In the genomic region with DNA sequence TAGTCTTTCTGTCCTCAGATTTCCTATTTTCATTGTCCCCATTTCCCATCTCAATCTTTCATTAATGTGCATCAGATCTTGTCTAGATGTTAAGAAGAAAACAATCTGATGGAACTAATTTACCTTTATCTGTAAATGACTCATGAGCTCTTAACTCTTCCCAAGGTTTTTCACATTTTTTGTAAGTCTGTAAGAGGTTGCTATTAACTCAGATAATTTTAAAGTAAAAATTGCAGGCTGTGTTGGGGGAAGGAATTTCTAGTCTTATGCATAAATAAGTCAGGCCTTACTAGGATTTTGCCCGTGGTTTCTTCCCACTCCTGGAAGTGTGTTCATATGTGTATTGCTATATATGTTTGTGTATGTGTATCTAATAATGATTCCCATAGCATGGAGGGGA, we compare ENCODE assay signal across 20 cellular contexts. TPM values are rescaled to one million over a fixed set of nuclear protein-coding genes. Genes with fewer than 3 reads are reported as not detected.
DNase-seq lines count a peak whose midpoint lies in the region; ATAC-seq, FAIRE-seq and TF ChIP-seq lines count a peak whose summit lies in the region.
"Had no signal": no experiment of that assay in that cellular context is flagged by ENCODE, and none has a peak within 500 bp of the region (broad histone marks: within the 10 kb centered on the region; RNA-seq: fewer than 3 reads in every experiment).

No MANE protein-coding gene starts in this region.

- TF ChIP-seq CTCF in astrocyte (IDR thresholded peaks at IDR 0.05; ENCODE audit: insufficient read depth, low read depth, low read length): no peak

- no peaks in the 10 kb centered on the region for H3K9me3 Mint-ChIP-seq in astrocyte (ENCODE audit: unreplicated experiment)
- H3K9me3 Mint-ChIP-seq: CD4-positive, alpha-beta memory T cell; GM23338 had no signal

- peaks cover 60% of the 10 kb centered on the region for H4K20me1 ChIP-seq in astrocyte (ENCODE audit: insufficient read depth, low read length)

- no peaks in the 10 kb centered on the region for H3K36me3 ChIP-seq in astrocyte (ENCODE audit: insufficient read depth, low read length)

- in situ Hi-C loops in G401 (cut with HindIII; ENCODE audit: low sequenced_read_pairs): no loop called here

- H3K79me2 ChIP-seq in astrocyte (ENCODE audit: insufficient read depth, low read length): peaks cover 86% of the 10 kb centered on the region

- no peak overlapping the region for H3K27ac ChIP-seq in astrocyte (ENCODE audit: low read depth, low read length)
- H3K27ac ChIP-seq: C4-2B had no signal

- DNase-seq in G401 (ENCODE audit: low spot score) (peak; percentile 25), H54 (ENCODE audit: insufficient read length, low spot score) (no peak), astrocyte (ENCODE audit: low read depth) (peak; percentile 56), iris pigment epithelial cell (ENCODE audit: low read depth) (peak; percentile 15), anterior cingulate cortex (lab: John Stamatoyannopoulos, UW) (no peak)
- DNase-seq: AML-193; CD4-positive, alpha-beta memory T cell; DMS153; DMS79; GF-D8; H7; IMR-90 had no signal

- H3K27me3 ChIP-seq in astrocyte (ENCODE audit: insufficient read depth, low read length): no peaks in the 10 kb centered on the region

- H3K36me3 Mint-ChIP-seq in astrocyte (ENCODE audit: low read depth, unreplicated experiment): no peaks in the 10 kb centered on the region

- H3K4me2 ChIP-seq in astrocyte (ENCODE audit: low read length): peak overlapping the region; percentile 1
- H3K4me2 ChIP-seq: GM23338 had no signal

- H3K4me3 Mint-ChIP-seq in astrocyte (ENCODE audit: unreplicated experiment): no peak overlapping the region
- H3K4me3 Mint-ChIP-seq: CD4-positive, alpha-beta memory T cell; GM23338 had no signal

- H3K9me3 ChIP-seq in astrocyte (ENCODE audit: insufficient read depth, low read depth, low read length): no peaks in the 10 kb centered on the region

- ATAC-seq in GM18511 (IDR thresholded peaks at IDR 0.05; ENCODE audit: unreplicated experiment): no peak
- no peak for ATAC-seq in GM19328 (IDR thresholded peaks at IDR 0.05; ENCODE audit: unreplicated experiment)
- ATAC-seq: GM23338, HCT116, K562 had no signal

- H3K27me3 Mint-ChIP-seq in astrocyte (ENCODE audit: low read depth, unreplicated experiment): no peaks in the 10 kb centered on the region
- H3K27me3 Mint-ChIP-seq: CD4-positive, alpha-beta memory T cell had no signal

- no peak overlapping the region for H3K27ac Mint-ChIP-seq in astrocyte (ENCODE audit: unreplicated experiment)
- H3K27ac Mint-ChIP-seq: CD4-positive, alpha-beta memory T cell; GM23338 had no signal

- TF ChIP-seq POLR2A in H54 (IDR thresholded peaks at IDR 0.05; ENCODE audit: low read depth, low read length): no peak

- FAIRE-seq in H54 (lab: Jason Lieb, UNC) (peak; percentile 30), astrocyte (lab: Jason Lieb, UNC) (no peak)
- FAIRE-seq: A204.1, HTR-8/SVneo, K562 had no signal

- peaks cover 11% of the 10 kb centered on the region for H3K4me1 Mint-ChIP-seq in astrocyte (ENCODE audit: low read depth, unreplicated experiment)

- no peak overlapping the region for H3K4me3 ChIP-seq in astrocyte (ENCODE audit: insufficient read depth, low read depth, low read length)
- H3K4me3 ChIP-seq: GM23338, K562 had no signal

- no peaks in the 10 kb centered on the region for H3K4me1 ChIP-seq in astrocyte (ENCODE audit: insufficient read depth, low read length)

- no peak overlapping the region for H3K9ac ChIP-seq in astrocyte (ENCODE audit: low read length)

- H2AFZ ChIP-seq in astrocyte (ENCODE audit: low read depth, low read length): no peak overlapping the region
- H2AFZ ChIP-seq: GM23338 had no signal

RNA-seq across cellular contexts. Expression of gene NAB1, which starts 4.3 kb away (rescaled TPM):
- total RNA-seq in G401 (2014; rRNA removed; shearing (Covaris generic)): 2.1 and 3.3 TPM in 2 replicates
- total RNA-seq in astrocyte: 24.2 and 25.4 TPM in 2 replicates

Comparison
In these comparisons a context has a peak if more than half of its experiments do, and no peak if none do; other contexts are left out.
1. DNase-seq: peak in G401 (single experiment), astrocyte (single experiment) and iris pigment epithelial cell (single experiment); none in H54 (single experiment) and anterior cingulate cortex (0 of 58).